ENCODE assay signal across 1 cellular context in genomic region chr5:115579747-115580173, GRCh38.
TF ChIP-seq lines count a peak whose summit lies in the region.

No MANE protein-coding gene starts in this region.

TF ChIP-seq in SK-N-SH, 30 proteins besides CTCF, POLR2A, EP300 and RAD21 (continued from another document):
- TF ChIP-seq, protein P1, sequence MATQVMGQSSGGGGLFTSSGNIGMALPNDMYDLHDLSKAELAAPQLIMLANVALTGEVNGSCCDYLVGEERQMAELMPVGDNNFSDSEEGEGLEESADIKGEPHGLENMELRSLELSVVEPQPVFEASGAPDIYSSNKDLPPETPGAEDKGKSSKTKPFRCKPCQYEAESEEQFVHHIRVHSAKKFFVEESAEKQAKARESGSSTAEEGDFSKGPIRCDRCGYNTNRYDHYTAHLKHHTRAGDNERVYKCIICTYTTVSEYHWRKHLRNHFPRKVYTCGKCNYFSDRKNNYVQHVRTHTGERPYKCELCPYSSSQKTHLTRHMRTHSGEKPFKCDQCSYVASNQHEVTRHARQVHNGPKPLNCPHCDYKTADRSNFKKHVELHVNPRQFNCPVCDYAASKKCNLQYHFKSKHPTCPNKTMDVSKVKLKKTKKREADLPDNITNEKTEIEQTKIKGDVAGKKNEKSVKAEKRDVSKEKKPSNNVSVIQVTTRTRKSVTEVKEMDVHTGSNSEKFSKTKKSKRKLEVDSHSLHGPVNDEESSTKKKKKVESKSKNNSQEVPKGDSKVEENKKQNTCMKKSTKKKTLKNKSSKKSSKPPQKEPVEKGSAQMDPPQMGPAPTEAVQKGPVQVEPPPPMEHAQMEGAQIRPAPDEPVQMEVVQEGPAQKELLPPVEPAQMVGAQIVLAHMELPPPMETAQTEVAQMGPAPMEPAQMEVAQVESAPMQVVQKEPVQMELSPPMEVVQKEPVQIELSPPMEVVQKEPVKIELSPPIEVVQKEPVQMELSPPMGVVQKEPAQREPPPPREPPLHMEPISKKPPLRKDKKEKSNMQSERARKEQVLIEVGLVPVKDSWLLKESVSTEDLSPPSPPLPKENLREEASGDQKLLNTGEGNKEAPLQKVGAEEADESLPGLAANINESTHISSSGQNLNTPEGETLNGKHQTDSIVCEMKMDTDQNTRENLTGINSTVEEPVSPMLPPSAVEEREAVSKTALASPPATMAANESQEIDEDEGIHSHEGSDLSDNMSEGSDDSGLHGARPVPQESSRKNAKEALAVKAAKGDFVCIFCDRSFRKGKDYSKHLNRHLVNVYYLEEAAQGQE (IDR thresholded peaks at IDR 0.05; ENCODE audit: low read depth, low read length), result no peak
- no peak for TF ChIP-seq USF1 (IDR thresholded peaks at IDR 0.05; ENCODE audit: borderline replicate concordance, low read depth)
- TF ChIP-seq MEF2A (IDR thresholded peaks at IDR 0.05; ENCODE audit: borderline replicate concordance, low read depth), result no peak
- TF ChIP-seq, protein P2, sequence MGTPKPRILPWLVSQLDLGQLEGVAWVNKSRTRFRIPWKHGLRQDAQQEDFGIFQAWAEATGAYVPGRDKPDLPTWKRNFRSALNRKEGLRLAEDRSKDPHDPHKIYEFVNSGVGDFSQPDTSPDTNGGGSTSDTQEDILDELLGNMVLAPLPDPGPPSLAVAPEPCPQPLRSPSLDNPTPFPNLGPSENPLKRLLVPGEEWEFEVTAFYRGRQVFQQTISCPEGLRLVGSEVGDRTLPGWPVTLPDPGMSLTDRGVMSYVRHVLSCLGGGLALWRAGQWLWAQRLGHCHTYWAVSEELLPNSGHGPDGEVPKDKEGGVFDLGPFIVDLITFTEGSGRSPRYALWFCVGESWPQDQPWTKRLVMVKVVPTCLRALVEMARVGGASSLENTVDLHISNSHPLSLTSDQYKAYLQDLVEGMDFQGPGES (IDR thresholded peaks at IDR 0.05; ENCODE audit: low read depth, low read length), result no peak
